In the genomic region with DNA sequence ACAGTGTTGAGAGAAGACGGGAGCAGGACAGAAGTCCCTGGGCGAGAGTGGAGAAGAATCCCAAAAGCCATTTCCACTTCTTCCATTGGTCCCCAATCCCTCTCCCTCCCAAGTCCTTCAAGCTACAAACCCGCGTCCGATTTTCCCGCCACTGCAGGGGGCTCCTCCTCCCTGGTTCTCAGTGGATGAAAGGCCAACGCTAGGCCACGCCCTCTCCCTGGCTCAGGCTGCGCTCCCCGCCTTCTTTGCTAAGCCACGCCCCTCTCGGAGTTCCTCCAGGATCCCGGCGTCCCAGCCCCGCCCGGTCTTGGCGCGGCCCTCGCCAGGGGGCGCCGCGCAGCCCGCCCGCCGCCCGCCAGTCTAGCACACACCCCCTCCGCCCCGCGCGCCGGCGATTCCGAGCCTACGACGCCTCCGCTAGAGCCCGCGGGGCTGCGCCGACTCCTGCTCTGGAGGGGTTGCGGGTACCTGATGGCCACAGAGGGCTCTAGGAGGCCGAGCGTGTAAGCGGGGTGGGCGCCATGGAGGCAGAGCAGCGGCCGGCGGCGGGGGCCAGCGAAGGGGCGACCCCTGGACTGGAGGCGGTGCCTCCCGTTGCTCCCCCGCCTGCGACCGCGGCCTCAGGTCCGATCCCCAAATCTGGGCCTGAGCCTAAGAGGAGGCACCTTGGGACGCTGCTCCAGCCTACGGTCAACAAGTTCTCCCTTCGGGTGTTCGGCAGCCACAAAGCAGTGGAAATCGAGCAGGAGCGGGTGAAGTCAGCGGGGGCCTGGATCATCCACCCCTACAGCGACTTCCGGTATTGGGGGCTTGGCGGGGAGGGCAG, we compare ENCODE assay signal across 1 cellular context.
A peak's percentile ranks its signal among the peaks of the same experiment; 100 is the strongest.
TF ChIP-seq lines count a peak whose summit lies in the region.

Gene HCN3, plus strand, starts transcription at position 394 of the 826 bp plus-strand sequence. Its CDS starts 128 bp downstream, at position 522.

TF ChIP-seq in HepG2, 621 proteins besides CTCF, POLR2A, EP300 and RAD21 (continues in another document):
- TF ChIP-seq ZNF674 (CRISPR knock-in tag; IDR thresholded peaks at IDR 0.05; ENCODE audit: low read depth) (0 out of 2 replicates have a peak, but pooled peaks have one; percentile 13), ZNF558 (CRISPR knock-in tag; IDR thresholded peaks at IDR 0.05; ENCODE audit: borderline replicate concordance) (peak; percentile 77; the same call in 1 of the 2 replicates), SIN3B (IDR thresholded peaks at IDR 0.05; ENCODE audit: low read length) (peak; percentile 78; the same call in 1 of the 2 replicates), GABPB1 (CRISPR knock-in tag; IDR thresholded peaks at IDR 0.05) (peak; percentile 77), ZNF749 (CRISPR knock-in tag; IDR thresholded peaks at IDR 0.05; ENCODE audit: borderline replicate concordance) (peak; percentile 55; the same call in 1 of the 2 replicates), PRPF4 (IDR thresholded peaks at IDR 0.05; ENCODE audit: low read depth, low read length, poor library complexity, severe bottlenecking) (no peak), DNMT3B (CRISPR knock-in tag; conservative IDR thresholded peaks at IDR 0.05) (no peak), ETS1 (CRISPR knock-in tag; IDR thresholded peaks at IDR 0.05) (no peak), ZNF652 (CRISPR knock-in tag; IDR thresholded peaks at IDR 0.05; ENCODE audit: borderline replicate concordance, low read depth) (no peak), ZNF12 (CRISPR knock-in tag; IDR thresholded peaks at IDR 0.05) (no peak), ZBTB10 (CRISPR knock-in tag; IDR thresholded peaks at IDR 0.05; ENCODE audit: borderline replicate concordance) (peak; percentile 33; the same call in 1 of the 2 replicates), NFKB2 (CRISPR knock-in tag; IDR thresholded peaks at IDR 0.05; ENCODE audit: borderline replicate concordance) (0 out of 2 replicates have a peak, but pooled peaks have one; percentile 42), GATAD2A (CRISPR knock-in tag; IDR thresholded peaks at IDR 0.05) (no peak), ZNF839 (CRISPR knock-in tag; IDR thresholded peaks at IDR 0.05; ENCODE audit: borderline replicate concordance) (no peak), ZNF431 (CRISPR knock-in tag; IDR thresholded peaks at IDR 0.05; ENCODE audit: borderline replicate concordance, low read depth) (peak; percentile 64; the same call in 1 of the 2 replicates), ZNF530 (CRISPR knock-in tag; IDR thresholded peaks at IDR 0.05; ENCODE audit: low read depth) (no peak), SP4 (CRISPR knock-in tag; IDR thresholded peaks at IDR 0.05) (peak; percentile 97), ZNF282 (IDR thresholded peaks at IDR 0.05; ENCODE audit: partially characterized antibody) (no peak), HMGXB4 (CRISPR knock-in tag; IDR thresholded peaks at IDR 0.05; ENCODE audit: borderline replicate concordance in 1 of 2, low read depth in 1 of 2) (peak; percentile 44 to 84), PHF5A (CRISPR knock-in tag; IDR thresholded peaks at IDR 0.05; ENCODE audit: low read depth, unreplicated experiment) (peak; percentile 58), NFYB (CRISPR knock-in tag; IDR thresholded peaks at IDR 0.05) (peak; percentile 68), DNMT1 (CRISPR knock-in tag; IDR thresholded peaks at IDR 0.05) (0 out of 2 replicates have a peak, but pooled peaks have one; percentile 52), ZNF879 (CRISPR knock-in tag; IDR thresholded peaks at IDR 0.05) (no peak), ZFP82 (CRISPR knock-in tag; IDR thresholded peaks at IDR 0.05; ENCODE audit: borderline replicate concordance) (no peak), KDM3A (CRISPR knock-in tag; IDR thresholded peaks at IDR 0.05; ENCODE audit: low read depth) (0 out of 2 replicates have a peak, but pooled peaks have one; percentile 53), ZNF563 (CRISPR knock-in tag; IDR thresholded peaks at IDR 0.05) (peak; percentile 66), CHCHD3 (CRISPR knock-in tag; IDR thresholded peaks at IDR 0.05) (0 out of 2 replicates have a peak, but pooled peaks have one; percentile 41)
- TF ChIP-seq, protein P1, sequence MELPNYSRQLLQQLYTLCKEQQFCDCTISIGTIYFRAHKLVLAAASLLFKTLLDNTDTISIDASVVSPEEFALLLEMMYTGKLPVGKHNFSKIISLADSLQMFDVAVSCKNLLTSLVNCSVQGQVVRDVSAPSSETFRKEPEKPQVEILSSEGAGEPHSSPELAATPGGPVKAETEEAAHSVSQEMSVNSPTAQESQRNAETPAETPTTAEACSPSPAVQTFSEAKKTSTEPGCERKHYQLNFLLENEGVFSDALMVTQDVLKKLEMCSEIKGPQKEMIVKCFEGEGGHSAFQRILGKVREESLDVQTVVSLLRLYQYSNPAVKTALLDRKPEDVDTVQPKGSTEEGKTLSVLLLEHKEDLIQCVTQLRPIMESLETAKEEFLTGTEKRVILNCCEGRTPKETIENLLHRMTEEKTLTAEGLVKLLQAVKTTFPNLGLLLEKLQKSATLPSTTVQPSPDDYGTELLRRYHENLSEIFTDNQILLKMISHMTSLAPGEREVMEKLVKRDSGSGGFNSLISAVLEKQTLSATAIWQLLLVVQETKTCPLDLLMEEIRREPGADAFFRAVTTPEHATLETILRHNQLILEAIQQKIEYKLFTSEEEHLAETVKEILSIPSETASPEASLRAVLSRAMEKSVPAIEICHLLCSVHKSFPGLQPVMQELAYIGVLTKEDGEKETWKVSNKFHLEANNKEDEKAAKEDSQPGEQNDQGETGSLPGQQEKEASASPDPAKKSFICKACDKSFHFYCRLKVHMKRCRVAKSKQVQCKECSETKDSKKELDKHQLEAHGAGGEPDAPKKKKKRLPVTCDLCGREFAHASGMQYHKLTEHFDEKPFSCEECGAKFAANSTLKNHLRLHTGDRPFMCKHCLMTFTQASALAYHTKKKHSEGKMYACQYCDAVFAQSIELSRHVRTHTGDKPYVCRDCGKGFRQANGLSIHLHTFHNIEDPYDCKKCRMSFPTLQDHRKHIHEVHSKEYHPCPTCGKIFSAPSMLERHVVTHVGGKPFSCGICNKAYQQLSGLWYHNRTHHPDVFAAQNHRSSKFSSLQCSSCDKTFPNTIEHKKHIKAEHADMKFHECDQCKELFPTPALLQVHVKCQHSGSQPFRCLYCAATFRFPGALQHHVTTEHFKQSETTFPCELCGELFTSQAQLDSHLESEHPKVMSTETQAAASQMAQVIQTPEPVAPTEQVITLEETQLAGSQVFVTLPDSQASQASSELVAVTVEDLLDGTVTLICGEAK (IDR thresholded peaks at IDR 0.05) = no peak
- TF ChIP-seq, protein P1 (CRISPR knock-in tag; IDR thresholded peaks at IDR 0.05) = no peak
- TF ChIP-seq, protein P2, sequence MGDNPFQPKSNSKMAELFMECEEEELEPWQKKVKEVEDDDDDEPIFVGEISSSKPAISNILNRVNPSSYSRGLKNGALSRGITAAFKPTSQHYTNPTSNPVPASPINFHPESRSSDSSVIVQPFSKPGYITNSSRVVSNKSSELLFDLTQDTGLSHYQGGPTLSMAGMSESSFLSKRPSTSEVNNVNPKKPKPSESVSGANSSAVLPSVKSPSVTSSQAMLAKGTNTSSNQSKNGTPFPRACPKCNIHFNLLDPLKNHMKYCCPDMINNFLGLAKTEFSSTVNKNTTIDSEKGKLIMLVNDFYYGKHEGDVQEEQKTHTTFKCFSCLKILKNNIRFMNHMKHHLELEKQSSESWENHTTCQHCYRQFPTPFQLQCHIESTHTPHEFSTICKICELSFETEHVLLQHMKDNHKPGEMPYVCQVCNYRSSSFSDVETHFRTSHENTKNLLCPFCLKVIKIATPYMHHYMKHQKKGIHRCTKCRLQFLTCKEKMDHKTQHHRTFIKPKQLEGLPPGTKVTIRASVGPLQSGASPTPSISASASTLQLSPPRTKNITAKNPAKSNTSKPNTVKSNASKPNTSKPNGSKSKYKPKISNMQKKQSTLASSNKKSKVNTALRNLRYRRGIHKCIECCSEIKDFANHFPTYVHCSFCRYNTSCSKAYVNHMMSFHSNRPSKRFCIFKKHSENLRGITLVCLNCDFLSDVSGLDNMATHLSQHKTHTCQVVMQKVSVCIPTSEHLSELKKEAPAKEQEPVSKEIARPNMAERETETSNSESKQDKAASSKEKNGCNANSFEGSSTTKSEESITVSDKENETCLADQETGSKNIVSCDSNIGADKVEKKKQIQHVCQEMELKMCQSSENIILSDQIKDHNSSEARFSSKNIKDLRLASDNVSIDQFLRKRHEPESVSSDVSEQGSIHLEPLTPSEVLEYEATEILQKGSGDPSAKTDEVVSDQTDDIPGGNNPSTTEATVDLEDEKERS (CRISPR knock-in tag; IDR thresholded peaks at IDR 0.05) = no peak
- TF ChIP-seq, protein P3, sequence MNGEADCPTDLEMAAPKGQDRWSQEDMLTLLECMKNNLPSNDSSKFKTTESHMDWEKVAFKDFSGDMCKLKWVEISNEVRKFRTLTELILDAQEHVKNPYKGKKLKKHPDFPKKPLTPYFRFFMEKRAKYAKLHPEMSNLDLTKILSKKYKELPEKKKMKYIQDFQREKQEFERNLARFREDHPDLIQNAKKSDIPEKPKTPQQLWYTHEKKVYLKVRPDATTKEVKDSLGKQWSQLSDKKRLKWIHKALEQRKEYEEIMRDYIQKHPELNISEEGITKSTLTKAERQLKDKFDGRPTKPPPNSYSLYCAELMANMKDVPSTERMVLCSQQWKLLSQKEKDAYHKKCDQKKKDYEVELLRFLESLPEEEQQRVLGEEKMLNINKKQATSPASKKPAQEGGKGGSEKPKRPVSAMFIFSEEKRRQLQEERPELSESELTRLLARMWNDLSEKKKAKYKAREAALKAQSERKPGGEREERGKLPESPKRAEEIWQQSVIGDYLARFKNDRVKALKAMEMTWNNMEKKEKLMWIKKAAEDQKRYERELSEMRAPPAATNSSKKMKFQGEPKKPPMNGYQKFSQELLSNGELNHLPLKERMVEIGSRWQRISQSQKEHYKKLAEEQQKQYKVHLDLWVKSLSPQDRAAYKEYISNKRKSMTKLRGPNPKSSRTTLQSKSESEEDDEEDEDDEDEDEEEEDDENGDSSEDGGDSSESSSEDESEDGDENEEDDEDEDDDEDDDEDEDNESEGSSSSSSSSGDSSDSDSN (CRISPR knock-in tag; IDR thresholded peaks at IDR 0.05) = peak; percentile 74; the same call in 1 of the 2 replicates
